In genomic region chr15:85073556-85074194, GRCh38 we compare ENCODE assay signal across 12 cellular contexts.
DNase-seq lines count a peak whose midpoint lies in the region; ATAC-seq and TF ChIP-seq lines count a peak whose summit lies in the region.
"Had no signal": no experiment of that assay in that cellular context is flagged by ENCODE, and none has a peak within 500 bp of the region (broad histone marks: within the 10 kb centered on the region; RNA-seq: fewer than 3 reads in every experiment).

No MANE protein-coding gene starts in this region.

- no CpG with 5 or more reads among the region's 3 CpGs for WGBS in mesendoderm (ENCODE audit: extremely low coverage, insufficient coverage, low lambda C conversion rate)

- H4K5ac ChIP-seq in mesendoderm (ENCODE audit: low read length), result no peak overlapping the region

- no peak overlapping the region for H3K18ac ChIP-seq in mesendoderm (ENCODE audit: low read length)

- no peak overlapping the region for H3K4me2 ChIP-seq in mesendoderm (ENCODE audit: low read length)

- H3K79me1 ChIP-seq in mesendoderm (ENCODE audit: low read length), result no peaks in the 10 kb centered on the region

- no peak overlapping the region for H2BK5ac ChIP-seq in mesendoderm (ENCODE audit: low read length)

- no peaks in the 10 kb centered on the region for H3K27me3 Mint-ChIP-seq in activated naive CD8-positive, alpha-beta T cell treated with anti-CD3 and anti-CD28 coated beads for 36 hours
- H3K27me3 Mint-ChIP-seq in osteocyte (ENCODE audit: unreplicated experiment), result no peaks in the 10 kb centered on the region
- H3K27me3 Mint-ChIP-seq: naive B cell had no signal

- no peaks in the 10 kb centered on the region for H3K4me1 ChIP-seq in mesendoderm (ENCODE audit: control insufficient read depth, low read depth, low read length)

- H3K23ac ChIP-seq in mesendoderm (ENCODE audit: low read length), result no peak overlapping the region

- peaks cover 18% of the 10 kb centered on the region for H3K4me1 Mint-ChIP-seq in activated naive CD8-positive, alpha-beta T cell treated with anti-CD3 and anti-CD28 coated beads for 36 hours
- no peaks in the 10 kb centered on the region for H3K4me1 Mint-ChIP-seq in osteocyte (ENCODE audit: unreplicated experiment)

- H3K4me3 ChIP-seq in mesendoderm (ENCODE audit: low read length), result no peak overlapping the region

- H3K4me3 Mint-ChIP-seq in activated naive CD8-positive, alpha-beta T cell treated with anti-CD3 and anti-CD28 coated beads for 36 hours, result no peak overlapping the region
- H3K4me3 Mint-ChIP-seq in osteocyte (ENCODE audit: unreplicated experiment), result no peak overlapping the region
- H3K4me3 Mint-ChIP-seq: naive B cell had no signal

- peak in 1 of 2 donors; percentile 26 for DNase-seq in activated naive CD4-positive, alpha-beta T cell treated with anti-CD3 and anti-CD28 coated beads, Interleukin-2, amount 50 U/mL, for 72 hours (ENCODE audit: low spot score in 2 of 2)
- DNase-seq in activated naive CD4-positive, alpha-beta T cell (lab: John Stamatoyannopoulos, UW), result no peak
- peak; percentile 22 for DNase-seq in activated naive CD8-positive, alpha-beta T cell treated with anti-CD3 and anti-CD28 coated beads for 36 hours
- DNase-seq in stimulated activated naive CD8-positive, alpha-beta T cell treated with anti-CD3 and anti-CD28 coated beads, Interleukin-15, Interleukin-2, amounts not matched to agents 100 U/mL and 50 U/mL, for 24 hours, result peak; percentile 12
- DNase-seq in AML-193 (lab: John Stamatoyannopoulos, UW) (no peak), mesendoderm (no peak), osteocyte (ENCODE audit: extremely low spot score, unreplicated experiment) (no peak)
- DNase-seq: head of caudate nucleus, naive B cell, T1000 had no signal

- peaks cover 0 to 10% of the 10 kb centered on the region in 2 donors for H3K36me3 Mint-ChIP-seq in activated naive CD4-positive, alpha-beta T cell treated with anti-CD3 and anti-CD28 coated beads, Interleukin-2, amount 50 U/mL, for 72 hours
- H3K36me3 Mint-ChIP-seq in activated naive CD8-positive, alpha-beta T cell treated with anti-CD3 and anti-CD28 coated beads for 36 hours, result peaks cover 32% of the 10 kb centered on the region
- peaks cover 8% of the 10 kb centered on the region for H3K36me3 Mint-ChIP-seq in osteocyte (ENCODE audit: unreplicated experiment)

- ATAC-seq in activated naive CD4-positive, alpha-beta T cell treated with anti-CD3 and anti-CD28 coated beads, Interleukin-2, amount 50 U/mL, for 72 hours, result peak; percentile 100
- ATAC-seq in HG02763 (IDR thresholded peaks at IDR 0.05; ENCODE audit: unreplicated experiment), result peak; percentile 54
- peak; percentile 100 for ATAC-seq in stimulated activated naive CD8-positive, alpha-beta T cell treated with anti-CD3 and anti-CD28 coated beads, Interleukin-15, Interleukin-2, amounts not matched to agents 100 U/mL and 50 U/mL, for 24 hours

- no peaks in the 10 kb centered on the region for H3K36me3 ChIP-seq in mesendoderm (ENCODE audit: control insufficient read depth, insufficient read depth, low read length)

- H3K4ac ChIP-seq in mesendoderm (ENCODE audit: low read depth, low read length), result no peak overlapping the region

- no peak overlapping the region for H2AK5ac ChIP-seq in mesendoderm (ENCODE audit: low read length)

- no peak overlapping the region for H3K27ac ChIP-seq in mesendoderm (ENCODE audit: low read depth, low read length)
- H3K27ac ChIP-seq: C4-2B had no signal

- no peak overlapping the region for H3K9ac ChIP-seq in mesendoderm (ENCODE audit: low read length)

- no peak overlapping the region for H2BK120ac ChIP-seq in mesendoderm (ENCODE audit: low read depth, low read length)

- no peaks in the 10 kb centered on the region for H3K27me3 ChIP-seq in mesendoderm (ENCODE audit: insufficient read depth, low read length, poor library complexity)

- H3K79me2 ChIP-seq in mesendoderm (ENCODE audit: control insufficient read depth, insufficient read depth, low read length), result no peaks in the 10 kb centered on the region

- no peak for TF ChIP-seq CTCF in osteocyte (IDR thresholded peaks at IDR 0.05)

- H2BK15ac ChIP-seq in mesendoderm (replicated peaks; ENCODE audit: low read depth), result no peak overlapping the region

- no peaks in the 10 kb centered on the region for H3K9me3 Mint-ChIP-seq in activated naive CD4-positive, alpha-beta T cell treated with anti-CD3 and anti-CD28 coated beads, Interleukin-2, amount 50 U/mL, for 72 hours
- H3K9me3 Mint-ChIP-seq in activated naive CD8-positive, alpha-beta T cell treated with anti-CD3 and anti-CD28 coated beads for 36 hours, result no peaks in the 10 kb centered on the region
- H3K9me3 Mint-ChIP-seq in osteocyte (ENCODE audit: unreplicated experiment), result no peaks in the 10 kb centered on the region
- H3K9me3 Mint-ChIP-seq: naive B cell had no signal

- H4K8ac ChIP-seq in mesendoderm (ENCODE audit: low read depth, low read length), result no peak overlapping the region

- no peak overlapping the region for H3K56ac ChIP-seq in mesendoderm (ENCODE audit: low read length)

- peak overlapping the region; percentile 88 for H3K27ac Mint-ChIP-seq in activated naive CD4-positive, alpha-beta T cell treated with anti-CD3 and anti-CD28 coated beads, Interleukin-2, amount 50 U/mL, for 72 hours
- H3K27ac Mint-ChIP-seq in activated naive CD8-positive, alpha-beta T cell treated with anti-CD3 and anti-CD28 coated beads for 36 hours, result peak overlapping the region; percentile 81
- H3K27ac Mint-ChIP-seq in osteocyte (ENCODE audit: unreplicated experiment), result no peak overlapping the region

Comparison
In these comparisons a context has a peak if more than half of its experiments do, and no peak if none do; other contexts are left out.
1. DNase-seq: peak in activated naive CD8-positive, alpha-beta T cell treated with anti-CD3 and anti-CD28 coated beads for 36 hours (single experiment) and stimulated activated naive CD8-positive, alpha-beta T cell treated with anti-CD3 and anti-CD28 coated beads, Interleukin-15, Interleukin-2, amounts not matched to agents 100 U/mL and 50 U/mL, for 24 hours (single experiment); none in activated naive CD4-positive, alpha-beta T cell (0 of 4), AML-193 (0 of 2), mesendoderm (single experiment) and osteocyte (single experiment).
2. Peak in every context shown above with its lines, with median percentiles within 50 percentile points of each other: ATAC-seq.